In genomic region chr2:10780491-10780820, GRCh38 we compare ENCODE assay signal across 1 cellular context.
TF ChIP-seq lines count a peak whose summit lies in the region.

No MANE protein-coding gene starts in this region.

TF ChIP-seq in IMR-90, 13 proteins besides CTCF, POLR2A, EP300 and RAD21:
- TF ChIP-seq MXI1 (IDR thresholded peaks at IDR 0.05; ENCODE audit: borderline replicate concordance, low read depth, low read length) (no peak), NFE2L2 (IDR thresholded peaks at IDR 0.05; ENCODE audit: low read depth, low read length) (no peak), MAZ (IDR thresholded peaks at IDR 0.05; ENCODE audit: borderline replicate concordance, low read depth, low read length) (no peak), USF2 (IDR thresholded peaks at IDR 0.05; ENCODE audit: low read depth, low read length) (no peak), SMC3 (IDR thresholded peaks at IDR 0.05; ENCODE audit: low read depth, low read length) (no peak), RFX5 (IDR thresholded peaks at IDR 0.05; ENCODE audit: low read depth, low read length) (no peak), MAFK (IDR thresholded peaks at IDR 0.05; ENCODE audit: low read depth, low read length) (no peak), FOS (IDR thresholded peaks at IDR 0.05; ENCODE audit: low read depth, low read length) (no peak), RCOR1 (IDR thresholded peaks at IDR 0.05; ENCODE audit: insufficient replicate concordance, low read length) (no peak), ELK1 (IDR thresholded peaks at IDR 0.05; ENCODE audit: borderline replicate concordance, low read depth, low read length) (no peak), CHD1 (IDR thresholded peaks at IDR 0.05; ENCODE audit: low read depth, low read length) (no peak), CEBPB (IDR thresholded peaks at IDR 0.05; ENCODE audit: low read depth, low read length) (no peak), BHLHE40 (IDR thresholded peaks at IDR 0.05; ENCODE audit: low read depth, low read length) (no peak)
